Comparison of ENCODE assay signal across 1 cellular context in genomic region chr10:11284291-11285085, GRCh38.
TF ChIP-seq lines count a peak whose summit lies in the region.

No MANE protein-coding gene starts in this region.

TF ChIP-seq in HEK293, 187 proteins besides CTCF, POLR2A, EP300 and RAD21 (continued from another document):
- TF ChIP-seq BCL6B (tag by site-specific recombination; IDR thresholded peaks at IDR 0.05) (no peak), GLIS1 (tag by site-specific recombination; IDR thresholded peaks at IDR 0.05) (no peak), ZNF146 (tag by site-specific recombination; IDR thresholded peaks at IDR 0.05) (no peak), EGR2 (tag by site-specific recombination; IDR thresholded peaks at IDR 0.05; ENCODE audit: low read depth) (peak; percentile 90), ZBTB17 (tag by site-specific recombination; IDR thresholded peaks at IDR 0.05) (peak; percentile 98), ZNF324 (tag by site-specific recombination; IDR thresholded peaks at IDR 0.05) (no peak), ZBTB7A (tag by site-specific recombination; IDR thresholded peaks at IDR 0.05; ENCODE audit: low read depth) (no peak), ZNF530 (tag by site-specific recombination; IDR thresholded peaks at IDR 0.05; ENCODE audit: low read depth) (0 out of 2 replicates have a peak, but pooled peaks have one; percentile 5), ZFHX2 (tag by site-specific recombination; conservative IDR thresholded peaks at IDR 0.05) (peak; percentile 85), ZNF785 (tag by site-specific recombination; IDR thresholded peaks at IDR 0.05) (0 out of 2 replicates have a peak, but pooled peaks have one; percentile 15), ZSCAN30 (tag by site-specific recombination; IDR thresholded peaks at IDR 0.05) (no peak), ZNF366 (tag by site-specific recombination; conservative IDR thresholded peaks at IDR 0.05) (peak; percentile 96), ZNF660 (tag by site-specific recombination; IDR thresholded peaks at IDR 0.05) (no peak), ZNF837 (tag by site-specific recombination; IDR thresholded peaks at IDR 0.05) (no peak), ZNF473 (tag by site-specific recombination; IDR thresholded peaks at IDR 0.05) (peak; percentile 54; the same call in 1 of the 2 replicates), ZBTB8A (tag by site-specific recombination; IDR thresholded peaks at IDR 0.05) (no peak), ZNF221 (tag by site-specific recombination; IDR thresholded peaks at IDR 0.05; ENCODE audit: borderline replicate concordance) (no peak), ZNF302 (tag by site-specific recombination; IDR thresholded peaks at IDR 0.05; ENCODE audit: low read depth) (no peak), ZNF280C (tag by site-specific recombination; IDR thresholded peaks at IDR 0.05) (no peak), ZNF792 (tag by site-specific recombination; IDR thresholded peaks at IDR 0.05) (no peak), SP2 (tag by site-specific recombination; IDR thresholded peaks at IDR 0.05) (0 out of 2 replicates have a peak, but pooled peaks have one; percentile 2)
